In genomic region chr10:102775973-102776669, GRCh38 we compare ENCODE assay signal across 8 cellular contexts. TPM values are rescaled to one million over a fixed set of nuclear protein-coding genes. Genes with fewer than 3 reads are reported as not detected.
DNase-seq lines count a peak whose midpoint lies in the region; ATAC-seq and FAIRE-seq lines count a peak whose summit lies in the region.

No MANE protein-coding gene starts in this region.

- H2BK15ac ChIP-seq in neuronal stem cell (ENCODE audit: low read length) = no peak overlapping the region

- H3K4me1 Mint-ChIP-seq in activated T-helper 1 cell treated with anti-CD3 and anti-CD28 coated beads, Interleukin-12 subunit alpha, Interleukin-12 subunit beta, Interleukin-2, Interleukin-4 antibody, amounts not matched to agents 30 ng/mL and 10 ng/mL and 1 ng/mL, durations not matched to agents 14 hours and 24 hours and 36 hours (ENCODE audit: low read depth) = peaks cover 57% of the 10 kb centered on the region
- peaks cover 57% of the 10 kb centered on the region for H3K4me1 Mint-ChIP-seq in stimulated activated memory B cell treated with anti-CD40 and anti-IgM and Interleukin-4, amounts not matched to agents 10 μg/mL and 1 μg/mL and 100 μg/mL, for 72 hours

- H3K4me3 ChIP-seq in neuronal stem cell (ENCODE audit: low read length in 2 of 2) = peak overlapping the region in 1 of 2 donors; percentile 50

- peak overlapping the region; percentile 50 for H3K9ac ChIP-seq in neuronal stem cell (ENCODE audit: low read depth, low read length, poor library complexity)

- no peaks in the 10 kb centered on the region for H3K27me3 Mint-ChIP-seq in activated T-helper 1 cell treated with anti-CD3 and anti-CD28 coated beads, Interleukin-12 subunit alpha, Interleukin-12 subunit beta, Interleukin-2, Interleukin-4 antibody, amounts not matched to agents 30 ng/mL and 10 ng/mL and 1 ng/mL, durations not matched to agents 14 hours and 24 hours and 36 hours (ENCODE audit: insufficient read depth)
- no peaks in the 10 kb centered on the region for H3K27me3 Mint-ChIP-seq in stimulated activated memory B cell treated with anti-CD40 and anti-IgM and Interleukin-4, amounts not matched to agents 10 μg/mL and 1 μg/mL and 100 μg/mL, for 72 hours

- peak overlapping the region; percentile 20 for H3K27ac Mint-ChIP-seq in activated T-helper 1 cell treated with anti-CD3 and anti-CD28 coated beads, Interleukin-12 subunit alpha, Interleukin-12 subunit beta, Interleukin-2, Interleukin-4 antibody, amounts not matched to agents 30 ng/mL and 10 ng/mL and 1 ng/mL, durations not matched to agents 14 hours and 24 hours and 36 hours
- H3K27ac Mint-ChIP-seq in stimulated activated memory B cell treated with anti-CD40 and anti-IgM and Interleukin-4, amounts not matched to agents 10 μg/mL and 1 μg/mL and 100 μg/mL, for 72 hours = no peak overlapping the region

- H3K27me3 ChIP-seq in neuronal stem cell (ENCODE audit: control insufficient read depth in 3 of 3, insufficient read depth in 3 of 3, low read depth in 1 of 3, low read length in 3 of 3) = no peaks in the 10 kb centered on the region

- H3K4me3 Mint-ChIP-seq in activated T-helper 1 cell treated with anti-CD3 and anti-CD28 coated beads, Interleukin-12 subunit alpha, Interleukin-12 subunit beta, Interleukin-2, Interleukin-4 antibody, amounts not matched to agents 30 ng/mL and 10 ng/mL and 1 ng/mL, durations not matched to agents 14 hours and 24 hours and 36 hours = peak overlapping the region; percentile 19
- no peak overlapping the region for H3K4me3 Mint-ChIP-seq in stimulated activated memory B cell treated with anti-CD40 and anti-IgM and Interleukin-4, amounts not matched to agents 10 μg/mL and 1 μg/mL and 100 μg/mL, for 72 hours

- peak overlapping the region; percentile 67 for H3K18ac ChIP-seq in neuronal stem cell (ENCODE audit: low read length)

- H2BK120ac ChIP-seq in neuronal stem cell (ENCODE audit: low read depth, low read length) = no peak overlapping the region

- FAIRE-seq in HTR-8/SVneo (lab: Jason Lieb, UNC) = peak; percentile 76

- H3K79me1 ChIP-seq in neuronal stem cell (ENCODE audit: low read depth, low read length) = no peaks in the 10 kb centered on the region

- DNase-seq in HTR-8/SVneo (ENCODE audit: insufficient read length, low spot score) (peak; percentile 86), glomerular visceral epithelial cell (ENCODE audit: extremely low spot score) (peak; percentile 83), neuronal stem cell (ENCODE audit: low spot score) (no peak), NCI-H1105 (lab: John Stamatoyannopoulos, UW) (no peak), NK-92 (lab: John Stamatoyannopoulos, UW; ENCODE audit: unreplicated experiment) (no peak)
- DNase-seq in activated T-helper 1 cell treated with anti-CD3 and anti-CD28 coated beads, Interleukin-12 subunit alpha, Interleukin-12 subunit beta, Interleukin-2, Interleukin-4 antibody, amounts not matched to agents 30 ng/mL and 10 ng/mL and 1 ng/mL, durations not matched to agents 14 hours and 24 hours and 36 hours (ENCODE audit: low spot score) = no peak

- H2BK5ac ChIP-seq in neuronal stem cell (ENCODE audit: low read length) = no peak overlapping the region

- no peaks in the 10 kb centered on the region for H3K36me3 ChIP-seq in neuronal stem cell (replicated peaks in 1 of 2; ENCODE audit: control insufficient read depth in 2 of 2, insufficient read depth in 2 of 2, low read length in 2 of 2)

- no CpG with 5 or more reads among the region's 17 CpGs for WGBS in neuronal stem cell (ENCODE audit: extremely low coverage in 2 of 2, insufficient read length in 2 of 2, insufficient replicate concordance in 1 of 2), 2 donors

- no peak overlapping the region for H2AK5ac ChIP-seq in neuronal stem cell (ENCODE audit: low read depth, low read length)

- H3K9me3 ChIP-seq in neuronal stem cell (replicated peaks in 1 of 2; ENCODE audit: control insufficient read depth in 2 of 2, insufficient read depth in 1 of 2, low read depth in 1 of 2, low read length in 2 of 2) = no peaks in the 10 kb centered on the region

- no peak overlapping the region for H4K91ac ChIP-seq in neuronal stem cell (ENCODE audit: low read depth, low read length, poor library complexity)

- intact Hi-C loops in activated T-helper 1 cell treated with anti-CD3 and anti-CD28 coated beads, Interleukin-12 subunit alpha, Interleukin-12 subunit beta, Interleukin-2, Interleukin-4 antibody, amounts not matched to agents 30 ng/mL and 10 ng/mL and 1 ng/mL, durations not matched to agents 14 hours and 24 hours and 36 hours (cut with micrococcal nuclease) = loop anchor here (2.0 kb wide), 2 partner anchors 27 to 33 kb away; partner anchors contain the start of gene WBP1L

- peak overlapping the region; percentile 29 for H3K4me2 ChIP-seq in neuronal stem cell (ENCODE audit: insufficient read depth, low read length, poor library complexity, severe bottlenecking)

- no peaks in the 10 kb centered on the region for H3K9me3 Mint-ChIP-seq in activated T-helper 1 cell treated with anti-CD3 and anti-CD28 coated beads, Interleukin-12 subunit alpha, Interleukin-12 subunit beta, Interleukin-2, Interleukin-4 antibody, amounts not matched to agents 30 ng/mL and 10 ng/mL and 1 ng/mL, durations not matched to agents 14 hours and 24 hours and 36 hours
- H3K9me3 Mint-ChIP-seq in stimulated activated memory B cell treated with anti-CD40 and anti-IgM and Interleukin-4, amounts not matched to agents 10 μg/mL and 1 μg/mL and 100 μg/mL, for 72 hours = no peaks in the 10 kb centered on the region

- no peak overlapping the region for H3K23ac ChIP-seq in neuronal stem cell (ENCODE audit: low read depth, low read length, poor library complexity)

- H2BK12ac ChIP-seq in neuronal stem cell (ENCODE audit: low read length) = no peak overlapping the region

- H3K4me1 ChIP-seq in neuronal stem cell (ENCODE audit: control insufficient read depth in 2 of 2, insufficient read depth in 1 of 2, low read depth in 1 of 2, low read length in 2 of 2) = peaks cover 26 to 29% of the 10 kb centered on the region in 2 donors

- ATAC-seq in GM21825 (IDR thresholded peaks at IDR 0.05; ENCODE audit: unreplicated experiment) = no peak
- ATAC-seq in stimulated activated memory B cell treated with anti-CD40 and anti-IgM and Interleukin-4, amounts not matched to agents 10 μg/mL and 1 μg/mL and 100 μg/mL, for 72 hours = no peak

- H3K27ac ChIP-seq in neuronal stem cell (replicated peaks; ENCODE audit: low read length) = peak overlapping the region; percentile 55

- peak overlapping the region; percentile 69 for H2AFZ ChIP-seq in neuronal stem cell (ENCODE audit: low read length)

- H3K4ac ChIP-seq in neuronal stem cell (ENCODE audit: low read length) = no peak overlapping the region

- H3K36me3 Mint-ChIP-seq in activated T-helper 1 cell treated with anti-CD3 and anti-CD28 coated beads, Interleukin-12 subunit alpha, Interleukin-12 subunit beta, Interleukin-2, Interleukin-4 antibody, amounts not matched to agents 30 ng/mL and 10 ng/mL and 1 ng/mL, durations not matched to agents 14 hours and 24 hours and 36 hours (ENCODE audit: low read depth) = peaks cover 15% of the 10 kb centered on the region
- H3K36me3 Mint-ChIP-seq in stimulated activated memory B cell treated with anti-CD40 and anti-IgM and Interleukin-4, amounts not matched to agents 10 μg/mL and 1 μg/mL and 100 μg/mL, for 72 hours = peaks cover 19% of the 10 kb centered on the region

- H4K8ac ChIP-seq in neuronal stem cell (ENCODE audit: low read depth, low read length) = no peak overlapping the region

- H3K14ac ChIP-seq in neuronal stem cell (ENCODE audit: low read length) = no peak overlapping the region

RNA-seq across cellular contexts. Expression of gene WBP1L, which starts 32.4 kb away (rescaled TPM):
- 19.4 and 20.0 TPM in 2 replicates for total RNA-seq in activated T-helper 1 cell treated with anti-CD3 and anti-CD28 coated beads, Interleukin-12 subunit alpha, Interleukin-12 subunit beta, Interleukin-2, Interleukin-4 antibody, amounts not matched to agents 30 ng/mL and 10 ng/mL and 1 ng/mL, durations not matched to agents 14 hours and 24 hours and 36 hours
- polyA plus RNA-seq in neuronal stem cell (2013, experiment 1 of 2) = 20.1 TPM
- polyA plus RNA-seq in neuronal stem cell (2013, experiment 2 of 2) = 20.2 TPM

Comparison
In these comparisons a context has a peak if more than half of its experiments do, and no peak if none do; other contexts are left out.
1. DNase-seq: peak in HTR-8/SVneo (single experiment) and glomerular visceral epithelial cell (single experiment); none in activated T-helper 1 cell treated with anti-CD3 and anti-CD28 coated beads, Interleukin-12 subunit alpha, Interleukin-12 subunit beta, Interleukin-2, Interleukin-4 antibody, amounts not matched to agents 30 ng/mL and 10 ng/mL and 1 ng/mL, durations not matched to agents 14 hours and 24 hours and 36 hours (single experiment), neuronal stem cell (single experiment), NCI-H1105 (single experiment) and NK-92 (single experiment).